Comparison of ENCODE assay signal across 22 cellular contexts in genomic region chr14:79062226-79062625, GRCh38.
"Had no signal": no experiment of that assay in that cellular context is flagged by ENCODE, and none has a peak within 500 bp of the region (broad histone marks: within the 10 kb centered on the region; RNA-seq: fewer than 3 reads in every experiment).

No MANE protein-coding gene starts in this region.

- H3K36me3 ChIP-seq: esophagus squamous epithelium, gastroesophageal sphincter, left ventricle myocardium inferior, lower lobe of right lung, transverse colon had no signal

- H3K79me2 ChIP-seq: hepatocyte had no signal

- H3K4me1 ChIP-seq: esophagus squamous epithelium, left ventricle myocardium inferior, lower lobe of right lung, psoas muscle, testis had no signal

- H3K27ac ChIP-seq: epithelial cell of prostate, esophagus squamous epithelium, gastroesophageal sphincter, hepatocyte, left ventricle myocardium inferior, lower lobe of right lung, psoas muscle, skin epidermis, testis, transverse colon had no signal

- H3K27me3 Mint-ChIP-seq: effector memory CD8-positive, alpha-beta T cell; memory B cell; stimulated activated naive B cell treated with anti-CD40 and anti-IgM and Interleukin-4, amounts not matched to agents 10 μg/mL and 1 μg/mL and 100 μg/mL, for 72 hours; stimulated activated naive CD8-positive, alpha-beta T cell treated with anti-CD3 and anti-CD28 coated beads, Interleukin-15, amount 100 ng/mL, for 72 hours had no signal

- DNase-seq: cerebellar nuclear complex; effector memory CD8-positive, alpha-beta T cell; esophagus squamous epithelium; foreskin fibroblast; left ventricle myocardium inferior; lower lobe of right lung; natural killer cell; psoas muscle; stimulated activated CD4-positive, alpha-beta T cell treated with anti-CD3 and anti-CD28 coated beads, Interleukin-2, amount 100 ng/mL, for 24 hours; stimulated activated CD4-positive, alpha-beta T cell treated with anti-CD3 and anti-CD28 coated beads, Interleukin-4, amount 100 ng/mL, for 4 hours; stimulated activated naive B cell treated with anti-CD40 and anti-IgM and Interleukin-4, amounts not matched to agents 10 μg/mL and 1 μg/mL and 100 μg/mL, for 72 hours; stimulated activated naive CD8-positive, alpha-beta T cell treated with anti-CD3 and anti-CD28 coated beads, Interleukin-15, amount 100 ng/mL, for 72 hours; testis; transverse colon had no signal

- H3K27me3 ChIP-seq: esophagus squamous epithelium, gastroesophageal sphincter, hepatocyte, testis, transverse colon had no signal

- H3K36me3 Mint-ChIP-seq: memory B cell; mesothelial cell of epicardium; natural killer cell; stimulated activated naive B cell treated with anti-CD40 and anti-IgM and Interleukin-4, amounts not matched to agents 10 μg/mL and 1 μg/mL and 100 μg/mL, for 72 hours had no signal

- H3K9me3 ChIP-seq: esophagus squamous epithelium, gastroesophageal sphincter, lower lobe of right lung, psoas muscle, testis, transverse colon had no signal

- H3K27ac Mint-ChIP-seq: dendritic cell treated with granulocyte-macrophage colony-stimulating factor and Interleukin-4, amounts not matched to agents 40 ng/mL and 50 ng/mL, for 4 days; effector memory CD8-positive, alpha-beta T cell; memory B cell; mesothelial cell of epicardium; natural killer cell; stimulated activated naive B cell treated with anti-CD40 and anti-IgM and Interleukin-4, amounts not matched to agents 10 μg/mL and 1 μg/mL and 100 μg/mL, for 72 hours; stimulated activated naive CD8-positive, alpha-beta T cell treated with anti-CD3 and anti-CD28 coated beads, Interleukin-15, amount 100 ng/mL, for 72 hours had no signal

- H3K4me2 ChIP-seq: hepatocyte had no signal

- H3K4me3 Mint-ChIP-seq: dendritic cell treated with granulocyte-macrophage colony-stimulating factor and Interleukin-4, amounts not matched to agents 40 ng/mL and 50 ng/mL, for 4 days; effector memory CD8-positive, alpha-beta T cell; memory B cell; mesothelial cell of epicardium; natural killer cell; stimulated activated naive B cell treated with anti-CD40 and anti-IgM and Interleukin-4, amounts not matched to agents 10 μg/mL and 1 μg/mL and 100 μg/mL, for 72 hours; stimulated activated naive CD8-positive, alpha-beta T cell treated with anti-CD3 and anti-CD28 coated beads, Interleukin-15, amount 100 ng/mL, for 72 hours had no signal

- H3K4me3 ChIP-seq: esophagus squamous epithelium, gastroesophageal sphincter, hepatocyte, left ventricle myocardium inferior, lower lobe of right lung, psoas muscle, skin epidermis, testis, transverse colon had no signal

- H2AFZ ChIP-seq: hepatocyte had no signal

- FAIRE-seq: colon had no signal

- H3K4me1 Mint-ChIP-seq: memory B cell; natural killer cell; stimulated activated naive CD8-positive, alpha-beta T cell treated with anti-CD3 and anti-CD28 coated beads, Interleukin-15, amount 100 ng/mL, for 72 hours had no signal
